ENCODE assay signal across 8 cellular contexts in the genomic region with DNA sequence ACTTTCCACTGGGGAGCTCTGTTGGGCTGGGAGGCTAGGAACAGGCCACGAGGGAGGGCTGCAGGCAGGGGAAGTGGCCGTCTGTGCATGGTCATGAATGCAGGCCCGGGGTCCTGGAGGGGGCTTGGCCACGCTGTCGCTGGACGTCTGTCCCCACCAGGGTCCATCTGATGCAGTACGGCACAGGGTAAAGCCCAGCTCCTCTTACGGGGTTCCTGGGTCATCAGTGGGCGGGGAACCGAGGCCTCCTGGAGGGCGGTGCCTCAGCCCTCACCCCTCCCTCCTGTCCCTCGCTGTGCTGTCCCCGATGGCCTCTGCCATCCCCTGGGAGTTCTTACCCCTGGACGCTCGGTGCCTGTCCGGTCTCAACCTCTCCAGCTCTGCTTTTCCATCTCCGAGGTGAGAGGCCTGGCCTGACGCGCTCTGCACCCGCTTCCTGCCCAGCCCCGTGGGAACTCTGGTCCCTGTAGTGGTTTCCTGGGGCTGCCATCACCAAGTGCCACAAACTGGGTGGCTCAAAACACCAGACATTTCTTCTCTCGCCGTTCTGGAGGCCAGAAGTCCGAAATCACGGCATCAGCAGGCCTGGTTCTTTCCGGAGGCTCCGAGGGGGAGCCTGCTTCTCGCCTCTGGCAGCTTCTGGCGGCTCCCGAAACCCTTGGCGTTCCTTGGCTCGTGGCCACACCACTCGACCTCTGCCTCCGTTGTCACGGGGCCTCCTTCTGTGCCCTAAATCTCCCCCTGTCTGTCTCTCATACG.
A peak's percentile ranks its signal among the peaks of the same experiment; 100 is the strongest.
DNase-seq lines count a peak whose midpoint lies in the region; ATAC-seq and TF ChIP-seq lines count a peak whose summit lies in the region.

No MANE protein-coding gene starts in this region.

- H3K9me3 ChIP-seq in Caco-2 = no peaks in the 10 kb centered on the region

- H3K36me3 Mint-ChIP-seq in Caco-2 (ENCODE audit: insufficient read depth, unreplicated experiment) = peaks cover 75% of the 10 kb centered on the region
- peaks cover 14% of the 10 kb centered on the region for H3K36me3 Mint-ChIP-seq in effector memory CD8-positive, alpha-beta T cell (ENCODE audit: insufficient read depth)
- no peaks in the 10 kb centered on the region for H3K36me3 Mint-ChIP-seq in natural killer cell treated with Interleukin-12 subunit alpha and Interleukin-12 subunit beta and Interleukin-15 and Interleukin-18, amount 100 ng/mL, for 72 hours

- H3K27me3 Mint-ChIP-seq in Caco-2 (ENCODE audit: insufficient read depth, unreplicated experiment) = no peaks in the 10 kb centered on the region
- H3K27me3 Mint-ChIP-seq in effector memory CD8-positive, alpha-beta T cell = no peaks in the 10 kb centered on the region
- no peaks in the 10 kb centered on the region for H3K27me3 Mint-ChIP-seq in natural killer cell treated with Interleukin-12 subunit alpha and Interleukin-12 subunit beta and Interleukin-15 and Interleukin-18, amount 100 ng/mL, for 72 hours

- TF ChIP-seq CTCF in Caco-2 (IDR thresholded peaks at IDR 0.05; ENCODE audit: insufficient read depth in 1 of 2, low read depth in 1 of 2, low read length in 1 of 2, severe bottlenecking in 1 of 2, unreplicated experiment in 1 of 2) (no peak), GM10248 (IDR thresholded peaks at IDR 0.05; ENCODE audit: control extremely low read depth, extremely low read depth, low read depth, missing control alignments) (no peak)

- CTCF ChIA-PET in Caco-2 (lab: Charles Lee) = interaction anchor here (0.6 to 1.8 kb wide), 6 partner anchors 8 to 115 kb away, joined by 3 to 8 read pairs (median 4); no protein-coding TSS in a partner anchor
- CTCF ChIA-PET in GM10248 (lab: Yijun Ruan, JAX) = interaction anchor here (1.0 to 2.2 kb wide), 5 partner anchors 8 to 171 kb away, joined by 4 to 9 read pairs (median 6); no protein-coding TSS in a partner anchor

- no TSS peak for BruUV-seq in Caco-2 (replicated peaks; lab: Mats Ljungman, UMichigan)

- intact Hi-C loops in Caco-2 (cut with micrococcal nuclease; ENCODE audit: unreplicated experiment) = loop anchor here (2.0 kb wide), 1 partner anchor 37 kb away; no protein-coding TSS in a partner anchor

- peak overlapping the region; percentile 56 for H3K4me3 Mint-ChIP-seq in Caco-2 (ENCODE audit: unreplicated experiment)
- H3K4me3 Mint-ChIP-seq in effector memory CD8-positive, alpha-beta T cell = peak overlapping the region; percentile 61 to 76
- H3K4me3 Mint-ChIP-seq in natural killer cell treated with Interleukin-12 subunit alpha and Interleukin-12 subunit beta and Interleukin-15 and Interleukin-18, amount 100 ng/mL, for 72 hours = peak overlapping the region; percentile 69

- no peak overlapping the region for H3K4me3 ChIP-seq in Caco-2 (ENCODE audit: low read depth, low read length)

- H3K27me3 ChIP-seq in Caco-2 (replicated peaks; ENCODE audit: control insufficient read depth, insufficient read depth, low read length) = no peaks in the 10 kb centered on the region

- peak in 1 of 2 experiments; percentile 36 for DNase-seq in Caco-2
- DNase-seq in NAMALWA (ENCODE audit: low spot score) = peak; percentile 37
- no peak for DNase-seq in effector memory CD8-positive, alpha-beta T cell
- DNase-seq in natural killer cell treated with Interleukin-12 subunit alpha and Interleukin-12 subunit beta and Interleukin-15 and Interleukin-18, amount 100 ng/mL, for 72 hours (ENCODE audit: low spot score) = peak; percentile 51
- no peak for DNase-seq in KG1 (lab: John Stamatoyannopoulos, UW)
- DNase-seq in GM10248 (ENCODE audit: extremely low spot score) = no peak
- DNase-seq in HPDE6-E6E7 (ENCODE audit: extremely low spot score) = no peak

- ATAC-seq in effector memory CD8-positive, alpha-beta T cell (replicated peaks) = no peak
- ATAC-seq in natural killer cell treated with Interleukin-12 subunit alpha and Interleukin-12 subunit beta and Interleukin-15 and Interleukin-18, amount 100 ng/mL, for 72 hours = no peak
- no peak for ATAC-seq in GM21367 (IDR thresholded peaks at IDR 0.05; ENCODE audit: unreplicated experiment)

- H3K9me3 Mint-ChIP-seq in Caco-2 (ENCODE audit: unreplicated experiment) = no peaks in the 10 kb centered on the region
- H3K9me3 Mint-ChIP-seq in effector memory CD8-positive, alpha-beta T cell = no peaks in the 10 kb centered on the region
- H3K9me3 Mint-ChIP-seq in natural killer cell treated with Interleukin-12 subunit alpha and Interleukin-12 subunit beta and Interleukin-15 and Interleukin-18, amount 100 ng/mL, for 72 hours = no peaks in the 10 kb centered on the region

- peak overlapping the region; percentile 96 for H3K27ac Mint-ChIP-seq in Caco-2 (ENCODE audit: unreplicated experiment)
- H3K27ac Mint-ChIP-seq in effector memory CD8-positive, alpha-beta T cell = peak overlapping the region; percentile 73 to 92
- H3K27ac Mint-ChIP-seq in natural killer cell treated with Interleukin-12 subunit alpha and Interleukin-12 subunit beta and Interleukin-15 and Interleukin-18, amount 100 ng/mL, for 72 hours = peak overlapping the region; percentile 79 to 89

- H3K36me3 ChIP-seq in Caco-2 (ENCODE audit: control insufficient read depth, insufficient read depth, low read length) = no peaks in the 10 kb centered on the region

- POLR2A ChIA-PET in Caco-2 (lab: Charles Lee) = no interaction called here
- POLR2A ChIA-PET in GM10248 (lab: Yijun Ruan, JAX) = interaction anchor here (0.6 to 1.0 kb wide), 2 partner anchors 121 to 277 kb away, joined by 3 to 6 read pairs; no protein-coding TSS in a partner anchor

- H3K4me1 ChIP-seq in Caco-2 = peaks cover 53% of the 10 kb centered on the region

- H3K4me1 Mint-ChIP-seq in Caco-2 (ENCODE audit: low read depth, unreplicated experiment) = peaks cover 62% of the 10 kb centered on the region
- peaks cover 33 to 46% of the 10 kb centered on the region in 2 donors for H3K4me1 Mint-ChIP-seq in effector memory CD8-positive, alpha-beta T cell (ENCODE audit: low read depth in 2 of 2)
- peaks cover 39 to 43% of the 10 kb centered on the region in 2 donors for H3K4me1 Mint-ChIP-seq in natural killer cell treated with Interleukin-12 subunit alpha and Interleukin-12 subunit beta and Interleukin-15 and Interleukin-18, amount 100 ng/mL, for 72 hours (ENCODE audit: low read depth in 2 of 2)

Comparison
In these comparisons a context has a peak if more than half of its experiments do, and no peak if none do; other contexts are left out.
1. DNase-seq: peak in NAMALWA (single experiment) and natural killer cell treated with Interleukin-12 subunit alpha and Interleukin-12 subunit beta and Interleukin-15 and Interleukin-18, amount 100 ng/mL, for 72 hours (single experiment); none in effector memory CD8-positive, alpha-beta T cell (0 of 3), KG1 (single experiment), GM10248 (single experiment) and HPDE6-E6E7 (single experiment).
2. Peak in every context shown above with its lines, with median percentiles within 50 percentile points of each other: H3K27ac Mint-ChIP-seq and H3K4me3 Mint-ChIP-seq.